ENCODE assay signal across 15 cellular contexts in genomic region chr2:68757081-68757480, GRCh38. TPM values are rescaled to one million over a fixed set of nuclear protein-coding genes. Genes with fewer than 3 reads are reported as not detected.
DNase-seq lines count a peak whose midpoint lies in the region; ATAC-seq and TF ChIP-seq lines count a peak whose summit lies in the region.
"Had no signal": no experiment of that assay in that cellular context is flagged by ENCODE, and none has a peak within 500 bp of the region (broad histone marks: within the 10 kb centered on the region; RNA-seq: fewer than 3 reads in every experiment).

No MANE protein-coding gene starts in this region.

- H3K27ac Mint-ChIP-seq in activated CD4-positive, alpha-beta memory T cell treated with anti-CD3 and anti-CD28 coated beads for 36 hours, result peak overlapping the region; percentile 30
- no peak overlapping the region for H3K27ac Mint-ChIP-seq in activated CD4-positive, alpha-beta memory T cell treated with anti-CD3 and anti-CD28 coated beads, Interleukin-2, amount 10 ng/mL, durations not matched to agents 7 days and 5 days
- H3K27ac Mint-ChIP-seq in CD4-positive, alpha-beta T cell, result peak overlapping the region; percentile 94
- peak overlapping the region; percentile 91 to 94 for H3K27ac Mint-ChIP-seq in T-cell
- H3K27ac Mint-ChIP-seq in naive thymus-derived CD4-positive, alpha-beta T cell, result peak overlapping the region in 6 of 9 donors; percentile 48 to 93 (median 73)

- H3K4me1 Mint-ChIP-seq in activated CD4-positive, alpha-beta memory T cell treated with anti-CD3 and anti-CD28 coated beads for 36 hours (ENCODE audit: low read depth), result peaks cover 90% of the 10 kb centered on the region
- H3K4me1 Mint-ChIP-seq in activated CD4-positive, alpha-beta memory T cell treated with anti-CD3 and anti-CD28 coated beads, Interleukin-2, amount 10 ng/mL, durations not matched to agents 7 days and 5 days, result peaks cover 90% of the 10 kb centered on the region
- peaks cover 97% of the 10 kb centered on the region for H3K4me1 Mint-ChIP-seq in CD4-positive, alpha-beta T cell (ENCODE audit: low read depth)
- peaks cover 96 to 98% (median 97%) of the 10 kb centered on the region in 3 donors for H3K4me1 Mint-ChIP-seq in T-cell
- H3K4me1 Mint-ChIP-seq in naive thymus-derived CD4-positive, alpha-beta T cell, result peaks cover 64 to 100% (median 98%) of the 10 kb centered on the region in 7 donors

- no peaks in the 10 kb centered on the region for H3K27me3 ChIP-seq in CD4-positive, alpha-beta T cell (ENCODE audit: control insufficient read depth, insufficient read depth, low read length)
- H3K27me3 ChIP-seq in naive thymus-derived CD4-positive, alpha-beta T cell (ENCODE audit: control insufficient read depth in 2 of 2, insufficient read depth in 2 of 2, low read length in 2 of 2), result no peaks in the 10 kb centered on the region
- H3K27me3 ChIP-seq: BLaER1 treated with 17β-estradiol and CSF1 and Interleukin-3, amounts not matched to agents 10 nM and 100 nM had no signal

- no peak for TF ChIP-seq CTCF in CD4-positive, alpha-beta T cell (IDR thresholded peaks at IDR 0.05)

- no peak overlapping the region for H3K27ac ChIP-seq in CD4-positive, alpha-beta T cell (ENCODE audit: low read depth, low read length)
- H3K27ac ChIP-seq in naive thymus-derived CD4-positive, alpha-beta T cell (ENCODE audit: low read depth, low read length), result no peak overlapping the region
- H3K27ac ChIP-seq: A549; BLaER1 treated with 17β-estradiol and CSF1 and Interleukin-3, amounts not matched to agents 10 nM and 100 nM had no signal

- no peak overlapping the region for H3K4me3 Mint-ChIP-seq in activated CD4-positive, alpha-beta memory T cell treated with anti-CD3 and anti-CD28 coated beads for 36 hours
- no peak overlapping the region for H3K4me3 Mint-ChIP-seq in activated CD4-positive, alpha-beta memory T cell treated with anti-CD3 and anti-CD28 coated beads, Interleukin-2, amount 10 ng/mL, durations not matched to agents 7 days and 5 days
- H3K4me3 Mint-ChIP-seq in CD4-positive, alpha-beta T cell, result peak overlapping the region; percentile 30
- peak overlapping the region in 1 of 3 donors; percentile 51 for H3K4me3 Mint-ChIP-seq in T-cell
- H3K4me3 Mint-ChIP-seq in naive thymus-derived CD4-positive, alpha-beta T cell, result peak overlapping the region in 7 of 10 donors; percentile 19 to 94 (median 40)

- intact Hi-C loops in activated CD4-positive, alpha-beta memory T cell treated with anti-CD3 and anti-CD28 coated beads for 36 hours (cut with micrococcal nuclease), result no loop called here
- intact Hi-C loops in CD4-positive, alpha-beta T cell (cut with DNase I, micrococcal nuclease), result no loop called here
- intact Hi-C loops in naive thymus-derived CD4-positive, alpha-beta T cell (cut with micrococcal nuclease), result no loop called here

- no peaks in the 10 kb centered on the region for H3K27me3 Mint-ChIP-seq in activated CD4-positive, alpha-beta memory T cell treated with anti-CD3 and anti-CD28 coated beads for 36 hours
- no peaks in the 10 kb centered on the region for H3K27me3 Mint-ChIP-seq in activated CD4-positive, alpha-beta memory T cell treated with anti-CD3 and anti-CD28 coated beads, Interleukin-2, amount 10 ng/mL, durations not matched to agents 7 days and 5 days
- no peaks in the 10 kb centered on the region for H3K27me3 Mint-ChIP-seq in CD4-positive, alpha-beta T cell
- no peaks in the 10 kb centered on the region for H3K27me3 Mint-ChIP-seq in T-cell
- no peaks in the 10 kb centered on the region for H3K27me3 Mint-ChIP-seq in naive thymus-derived CD4-positive, alpha-beta T cell

- peaks cover 11% of the 10 kb centered on the region for H3K9me3 Mint-ChIP-seq in activated CD4-positive, alpha-beta memory T cell treated with anti-CD3 and anti-CD28 coated beads for 36 hours
- peaks cover 10% of the 10 kb centered on the region for H3K9me3 Mint-ChIP-seq in activated CD4-positive, alpha-beta memory T cell treated with anti-CD3 and anti-CD28 coated beads, Interleukin-2, amount 10 ng/mL, durations not matched to agents 7 days and 5 days
- peaks cover 2% of the 10 kb centered on the region for H3K9me3 Mint-ChIP-seq in CD4-positive, alpha-beta T cell
- peaks cover 0 to 9% (median 2%) of the 10 kb centered on the region in 3 donors for H3K9me3 Mint-ChIP-seq in T-cell
- H3K9me3 Mint-ChIP-seq in naive thymus-derived CD4-positive, alpha-beta T cell, result peaks cover 0 to 21% (median 10%) of the 10 kb centered on the region in 11 donors

- peaks cover 7% of the 10 kb centered on the region for H3K9me3 ChIP-seq in CD4-positive, alpha-beta T cell (ENCODE audit: control insufficient read depth, low read length)
- peaks cover 0 to 4% (median 0%) of the 10 kb centered on the region in 3 experiments for H3K9me3 ChIP-seq in naive thymus-derived CD4-positive, alpha-beta T cell (ENCODE audit: control insufficient read depth in 2 of 3, low read length in 3 of 3)
- H3K9me3 ChIP-seq: A549, Caco-2 had no signal

- H3K36me3 ChIP-seq in naive thymus-derived CD4-positive, alpha-beta T cell (ENCODE audit: control insufficient read depth in 2 of 3, insufficient read depth in 3 of 3, low read length in 3 of 3), result peaks cover 0 to 4% (median 0%) of the 10 kb centered on the region in 3 experiments

- H3K4me3 ChIP-seq in naive thymus-derived CD4-positive, alpha-beta T cell (ENCODE audit: low read length), result no peak overlapping the region
- H3K4me3 ChIP-seq: A549; BLaER1 treated with 17β-estradiol and CSF1 and Interleukin-3, amounts not matched to agents 10 nM and 100 nM had no signal

- POLR2A ChIA-PET in activated CD4-positive, alpha-beta memory T cell treated with anti-CD3 and anti-CD28 coated beads for 36 hours (lab: Charles Lee), result interaction anchor here (0.9 kb wide), 1 partner anchor 9 kb away, joined by 3 read pairs; no protein-coding TSS in a partner anchor
- POLR2A ChIA-PET in activated CD4-positive, alpha-beta memory T cell treated with anti-CD3 and anti-CD28 coated beads, Interleukin-2, amount 10 ng/mL, durations not matched to agents 7 days and 5 days (lab: Charles Lee), result interaction anchor here (0.6 to 22.1 kb wide), 9 partner anchors 8 to 36 kb away, joined by 3 to 491 read pairs (median 9); partner anchors contain the start of gene ARHGAP25
- POLR2A ChIA-PET in CD4-positive, alpha-beta T cell (lab: Charles Lee), result interaction anchor here (0.9 to 3.6 kb wide), 5 partner anchors 8 to 36 kb away, joined by 3 to 70 read pairs (median 5); no protein-coding TSS in a partner anchor
- POLR2A ChIA-PET in T-cell (lab: Charles Lee), result no interaction called here
- POLR2A ChIA-PET in naive thymus-derived CD4-positive, alpha-beta T cell (lab: Charles Lee), result interaction anchor here (0.7 to 14.3 kb wide), 7 partner anchors 7 to 294 kb away, joined by 3 to 288 read pairs (median 4); no protein-coding TSS in a partner anchor

- peaks cover 83 to 93% of the 10 kb centered on the region in 2 donors for H3K4me1 ChIP-seq in naive thymus-derived CD4-positive, alpha-beta T cell (ENCODE audit: control insufficient read depth in 2 of 2, insufficient read depth in 2 of 2, low read length in 2 of 2)
- H3K4me1 ChIP-seq: A549, Caco-2 had no signal

- no peak for DNase-seq in activated CD4-positive, alpha-beta memory T cell treated with anti-CD3 and anti-CD28 coated beads for 36 hours
- no peak for DNase-seq in activated CD4-positive, alpha-beta memory T cell treated with anti-CD3 and anti-CD28 coated beads, Interleukin-2, amount 10 ng/mL, durations not matched to agents 7 days and 5 days
- no peak for DNase-seq in CD4-positive, alpha-beta T cell
- no peak for DNase-seq in T-cell
- DNase-seq in naive thymus-derived CD4-positive, alpha-beta T cell, result no peak
- DNase-seq in A172 (ENCODE audit: low spot score), result no peak
- no peak for DNase-seq in effector CD8-positive, alpha-beta T cell (lab: John Stamatoyannopoulos, UW)
- DNase-seq: Caco-2, DMS153, NCI-H1105 treated with DMSO at 0.1 percent for 48 hours, NCI-H187, NCI-H69, OCI-M1 had no signal

- H3K36me3 Mint-ChIP-seq in activated CD4-positive, alpha-beta memory T cell treated with anti-CD3 and anti-CD28 coated beads for 36 hours, result peaks cover 30% of the 10 kb centered on the region
- peaks cover 77% of the 10 kb centered on the region for H3K36me3 Mint-ChIP-seq in activated CD4-positive, alpha-beta memory T cell treated with anti-CD3 and anti-CD28 coated beads, Interleukin-2, amount 10 ng/mL, durations not matched to agents 7 days and 5 days (ENCODE audit: low read depth)
- H3K36me3 Mint-ChIP-seq in CD4-positive, alpha-beta T cell (ENCODE audit: low read depth), result peaks cover 64% of the 10 kb centered on the region
- H3K36me3 Mint-ChIP-seq in T-cell, result peaks cover 59% of the 10 kb centered on the region
- peaks cover 18 to 64% (median 57%) of the 10 kb centered on the region in 5 donors for H3K36me3 Mint-ChIP-seq in naive thymus-derived CD4-positive, alpha-beta T cell

- CTCF ChIA-PET in activated CD4-positive, alpha-beta memory T cell treated with anti-CD3 and anti-CD28 coated beads for 36 hours (lab: Charles Lee), result interaction anchor here (0.7 to 1.9 kb wide), 5 partner anchors 7 to 150 kb away, joined by 3 to 9 read pairs (median 4); no protein-coding TSS in a partner anchor
- CTCF ChIA-PET in activated CD4-positive, alpha-beta memory T cell treated with anti-CD3 and anti-CD28 coated beads, Interleukin-2, amount 10 ng/mL, durations not matched to agents 7 days and 5 days (lab: Charles Lee), result interaction anchor here (1.4 to 3.1 kb wide), 3 partner anchors 11 to 168 kb away, joined by 4 to 10 read pairs (median 6); no protein-coding TSS in a partner anchor
- CTCF ChIA-PET in CD4-positive, alpha-beta T cell (lab: Charles Lee), result interaction anchor here (1.2 to 1.3 kb wide), 2 partner anchors 9 to 19 kb away, joined by 3 to 5 read pairs; no protein-coding TSS in a partner anchor
- CTCF ChIA-PET in T-cell (lab: Charles Lee), result interaction anchor here in 1 of 2 donors (1.2 to 2.1 kb wide), 4 partner anchors 9 to 22 kb away, joined by 3 to 8 read pairs (median 6); partner anchors contain the start of gene ARHGAP25
- CTCF ChIA-PET in naive thymus-derived CD4-positive, alpha-beta T cell (lab: Charles Lee), result interaction anchor here (1.3 to 2.2 kb wide), 6 partner anchors 9 to 81 kb away, joined by 4 to 10 read pairs (median 6); partner anchors contain the start of gene ARHGAP25

- no peak for ATAC-seq in CD4-positive, alpha-beta T cell (ENCODE audit: poor library complexity)
- ATAC-seq in T-cell (replicated peaks in 1 of 4), result no peak
- ATAC-seq in naive thymus-derived CD4-positive, alpha-beta T cell, result no peak
- ATAC-seq: A549 had no signal

RNA-seq across cellular contexts. Expression of gene ARHGAP25, which starts 22.5 kb away (rescaled TPM):
- 10 to 100 TPM; 79.8 to 87.7 TPM for total RNA-seq in activated CD4-positive, alpha-beta memory T cell treated with anti-CD3 and anti-CD28 coated beads for 36 hours
- 100 to 1,000 TPM; 128 to 132 TPM for total RNA-seq in activated CD4-positive, alpha-beta memory T cell treated with anti-CD3 and anti-CD28 coated beads, Interleukin-2, amount 10 ng/mL, durations not matched to agents 7 days and 5 days
- total RNA-seq in CD4-positive, alpha-beta T cell, result 10 to 100 TPM; 39.3 to 41.8 TPM
- total RNA-seq in T-cell, result 100 to 1,000 TPM; 103 to 134 (median 123) TPM
- total RNA-seq in naive thymus-derived CD4-positive, alpha-beta T cell, result 100 to 1,000 TPM in 4 of 5 experiments, 10 to 100 TPM in 1; 68.2 to 139 (median 116) TPM
- polyA plus RNA-seq in naive thymus-derived CD4-positive, alpha-beta T cell, result 100 to 1,000 TPM in 1 of 2 donors, 10 to 100 TPM in 1; 63.3 to 134 TPM
- total RNA-seq in A172 (2014; rRNA removed; shearing (Covaris generic)), result not detected in 2 replicates

Comparison
In these comparisons a context has a peak if more than half of its experiments do, and no peak if none do; other contexts are left out.
1. H3K4me3 Mint-ChIP-seq: peak in CD4-positive, alpha-beta T cell (single experiment) and naive thymus-derived CD4-positive, alpha-beta T cell (7 of 10); none in activated CD4-positive, alpha-beta memory T cell treated with anti-CD3 and anti-CD28 coated beads for 36 hours (single experiment) and activated CD4-positive, alpha-beta memory T cell treated with anti-CD3 and anti-CD28 coated beads, Interleukin-2, amount 10 ng/mL, durations not matched to agents 7 days and 5 days (single experiment).
2. RNA of gene ARHGAP25, which starts 22.5 kb away (total RNA-seq): 128 to 132 TPM in activated CD4-positive, alpha-beta memory T cell treated with anti-CD3 and anti-CD28 coated beads, Interleukin-2, amount 10 ng/mL, durations not matched to agents 7 days and 5 days, 103 to 134 TPM in T-cell, 68.2 to 139 TPM in naive thymus-derived CD4-positive, alpha-beta T cell, 79.8 to 87.7 TPM in activated CD4-positive, alpha-beta memory T cell treated with anti-CD3 and anti-CD28 coated beads for 36 hours and 39.3 to 41.8 TPM in CD4-positive, alpha-beta T cell; not detected in A172; every median in the first group is over 10 times any median in the second.
3. POLR2A ChIA-PET loops: an anchor here in activated CD4-positive, alpha-beta memory T cell treated with anti-CD3 and anti-CD28 coated beads for 36 hours (0.9 kb wide), activated CD4-positive, alpha-beta memory T cell treated with anti-CD3 and anti-CD28 coated beads, Interleukin-2, amount 10 ng/mL, durations not matched to agents 7 days and 5 days (0.6 to 22.1 kb wide), CD4-positive, alpha-beta T cell (0.9 to 3.6 kb wide) and naive thymus-derived CD4-positive, alpha-beta T cell (0.7 to 14.3 kb wide); none called in T-cell.